10 cellular contexts compared by ENCODE assay signal in the genomic region with DNA sequence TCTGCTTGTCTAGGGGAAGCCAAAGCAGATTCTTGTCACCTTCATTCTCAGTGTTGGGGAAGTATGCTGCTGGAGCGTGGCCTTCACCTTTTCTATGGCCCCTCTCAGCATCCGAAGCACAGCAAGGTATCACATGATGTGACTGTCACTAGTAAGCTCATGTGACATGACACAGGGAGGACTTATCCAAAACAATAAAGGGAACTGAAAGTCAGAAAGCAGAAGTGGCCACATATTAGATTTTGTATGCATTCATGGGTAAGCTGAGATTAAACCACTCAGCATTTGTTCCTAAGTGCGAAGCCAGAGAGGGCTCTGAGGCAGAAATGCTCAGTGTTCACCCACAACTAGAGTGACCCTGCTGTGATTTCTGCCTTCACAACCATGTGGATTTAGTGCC.
DNase-seq lines count a peak whose midpoint lies in the region; ATAC-seq and TF ChIP-seq lines count a peak whose summit lies in the region.
"Had no signal": no experiment of that assay in that cellular context is flagged by ENCODE, and none has a peak within 500 bp of the region (broad histone marks: within the 10 kb centered on the region; RNA-seq: fewer than 3 reads in every experiment).

No MANE protein-coding gene starts in this region.

- no peak overlapping the region for H3K4ac ChIP-seq in mesenchymal stem cell (ENCODE audit: low read depth in 1 of 2, low read length in 2 of 2)

- TF ChIP-seq EP300 in gastroesophageal sphincter (IDR thresholded peaks at IDR 0.05): no peak

- no peak overlapping the region for H3K14ac ChIP-seq in mesenchymal stem cell (ENCODE audit: low read length in 2 of 2)

- H3K9me3 ChIP-seq in gastroesophageal sphincter (no peaks in the 10 kb centered on the region), mesenchymal stem cell (ENCODE audit: control insufficient read depth, low read length) (no peaks in the 10 kb centered on the region)
- H3K9me3 ChIP-seq: neutrophil had no signal

- H3K4me1 ChIP-seq in gastroesophageal sphincter (no peaks in the 10 kb centered on the region), mesenchymal stem cell (ENCODE audit: control insufficient read depth, insufficient read depth, low read depth, low read length) (no peaks in the 10 kb centered on the region)

- no peak overlapping the region for H2BK5ac ChIP-seq in mesenchymal stem cell (ENCODE audit: low read depth, low read length, poor library complexity, severe bottlenecking)

- no peaks in the 10 kb centered on the region for H3K79me1 ChIP-seq in mesenchymal stem cell (replicated peaks; ENCODE audit: low read length, poor library complexity, severe bottlenecking)

- H4K91ac ChIP-seq in mesenchymal stem cell (ENCODE audit: low read length): no peak overlapping the region

- DNase-seq in NCI-H69 (lab: John Stamatoyannopoulos, UW) (no peak), NCI-H526 treated with DMSO at 0.1 percent for 48 hours (lab: John Stamatoyannopoulos, UW) (no peak), mesenchymal stem cell (no peak), COLO668 (lab: John Stamatoyannopoulos, UW; ENCODE audit: unreplicated experiment) (no peak)
- DNase-seq: amniotic stem cell had no signal

- H3K23ac ChIP-seq in mesenchymal stem cell (ENCODE audit: low read length in 2 of 2): no peak overlapping the region

- H3K27ac ChIP-seq in gastroesophageal sphincter: no peak overlapping the region
- H3K27ac ChIP-seq in mesenchymal stem cell (ENCODE audit: low read length, poor library complexity, severe bottlenecking): no peak overlapping the region
- H3K27ac ChIP-seq: neutrophil had no signal

- ATAC-seq in GM18508 (IDR thresholded peaks at IDR 0.05; ENCODE audit: insufficient read depth, unreplicated experiment) (peak; percentile 99), GM21528 (IDR thresholded peaks at IDR 0.05; ENCODE audit: low FRiP score, unreplicated experiment) (peak; percentile 94), HG03432 (IDR thresholded peaks at IDR 0.05; ENCODE audit: unreplicated experiment) (peak; percentile 99), gastroesophageal sphincter (peak; percentile 42)

- no peak overlapping the region for H3K9ac ChIP-seq in mesenchymal stem cell (ENCODE audit: low read length)

- TF ChIP-seq CTCF in gastroesophageal sphincter (IDR thresholded peaks at IDR 0.05): no peak

- no peak overlapping the region for H3K18ac ChIP-seq in mesenchymal stem cell (ENCODE audit: low read depth in 1 of 2, low read length in 2 of 2)

- no peaks in the 10 kb centered on the region for H3K36me3 ChIP-seq in gastroesophageal sphincter
- H3K36me3 ChIP-seq in mesenchymal stem cell (ENCODE audit: control insufficient read depth in 1 of 2, insufficient read depth in 2 of 2, low read depth in 1 of 2, low read length in 2 of 2): no peaks in the 10 kb centered on the region
- H3K36me3 ChIP-seq: neutrophil had no signal

- no peak overlapping the region for H4K8ac ChIP-seq in mesenchymal stem cell (ENCODE audit: low read length)

- H2AK5ac ChIP-seq in mesenchymal stem cell (ENCODE audit: low read length, severe bottlenecking): no peak overlapping the region

- H2BK12ac ChIP-seq in mesenchymal stem cell (ENCODE audit: low read length in 2 of 2): no peak overlapping the region

- H2BK15ac ChIP-seq in mesenchymal stem cell (ENCODE audit: low read depth, poor library complexity, severe bottlenecking): no peak overlapping the region

- H3K4me2 ChIP-seq in mesenchymal stem cell (ENCODE audit: low read length, poor library complexity, severe bottlenecking): no peak overlapping the region

- H3K27me3 ChIP-seq in gastroesophageal sphincter (peaks cover 9% of the 10 kb centered on the region), mesenchymal stem cell (ENCODE audit: control insufficient read depth in 1 of 2, insufficient read depth in 1 of 2, low read length in 2 of 2) (no peaks in the 10 kb centered on the region)

- 80 to 100% methylated on average over 1 to 3 of the region's 3 CpGs for WGBS in gastroesophageal sphincter (ENCODE audit: low coverage in 1 of 2), 2 donors
- 82% methylated on average over 3 of the region's 3 CpGs for WGBS in mesenchymal stem cell

- H2AFZ ChIP-seq in mesenchymal stem cell (ENCODE audit: low read depth, low read length): no peak overlapping the region

- TF ChIP-seq POLR2A in gastroesophageal sphincter (IDR thresholded peaks at IDR 0.05): no peak

- H3K4me3 ChIP-seq in gastroesophageal sphincter: no peak overlapping the region
- no peak overlapping the region for H3K4me3 ChIP-seq in mesenchymal stem cell (ENCODE audit: insufficient read depth in 1 of 2, low read depth in 1 of 2, low read length in 2 of 2)

- H2BK120ac ChIP-seq in mesenchymal stem cell (ENCODE audit: low read depth, low read length): no peak overlapping the region

Comparison
In these comparisons a context has a peak if more than half of its experiments do, and no peak if none do; other contexts are left out.
1. ATAC-seq: peak in every context shown above with its lines; median percentile 99 in GM18508; 99 in HG03432; 94 in GM21528; 42 in gastroesophageal sphincter.